In genomic region chr12:124007356-124007755, GRCh38 we compare ENCODE assay signal across 15 cellular contexts.
"Had no signal": no experiment of that assay in that cellular context is flagged by ENCODE, and none has a peak within 500 bp of the region (broad histone marks: within the 10 kb centered on the region; RNA-seq: fewer than 3 reads in every experiment).

No MANE protein-coding gene starts in this region.

- H3K27ac ChIP-seq: adrenal gland, stomach, thoracic aorta had no signal

- DNase-seq: activated CD4-positive, alpha-beta memory T cell treated with anti-CD3 and anti-CD28 coated beads, Interleukin-2, amount 10 ng/mL, durations not matched to agents 7 days and 5 days; activated CD8-positive, alpha-beta memory T cell treated with anti-CD3 and anti-CD28 coated beads, Interleukin-2, amount 50 U/mL, for 4 hours; left cardiac atrium; mucosa of descending colon; SK-N-SH; stomach had no signal

- H3K27me3 ChIP-seq: adrenal gland, stomach had no signal

- H3K9me2 ChIP-seq: SK-N-SH had no signal

- H3K9me3 ChIP-seq: adrenal gland, mucosa of descending colon, SK-N-SH, stomach, thoracic aorta had no signal

- H3K27me3 Mint-ChIP-seq: activated CD4-positive, alpha-beta memory T cell treated with anti-CD3 and anti-CD28 coated beads, Interleukin-2, amount 10 ng/mL, durations not matched to agents 7 days and 5 days; activated CD4-positive, alpha-beta T cell treated with anti-CD3 and anti-CD28 coated beads for 36 hours; central memory CD8-positive, alpha-beta T cell; dendritic cell treated with granulocyte-macrophage colony-stimulating factor and Interleukin-4, amounts not matched to agents 40 ng/mL and 50 ng/mL, for 4 days; natural killer cell treated with Interleukin-12 subunit alpha and Interleukin-12 subunit beta and Interleukin-15 and Interleukin-18, amount 100 ng/mL, for 72 hours had no signal

- H3K4me3 Mint-ChIP-seq: activated CD4-positive, alpha-beta memory T cell treated with anti-CD3 and anti-CD28 coated beads, Interleukin-2, amount 10 ng/mL, durations not matched to agents 7 days and 5 days; central memory CD8-positive, alpha-beta T cell; dendritic cell treated with granulocyte-macrophage colony-stimulating factor and Interleukin-4, amounts not matched to agents 40 ng/mL and 50 ng/mL, for 4 days; natural killer cell treated with Interleukin-12 subunit alpha and Interleukin-12 subunit beta and Interleukin-15 and Interleukin-18, amount 100 ng/mL, for 72 hours had no signal

- H3K4me2 ChIP-seq: SK-N-SH had no signal

- H3K4me3 ChIP-seq: adrenal gland, lung, mucosa of descending colon, stomach, thoracic aorta had no signal

- ATAC-seq: left cardiac atrium; mucosa of descending colon; natural killer cell treated with Interleukin-12 subunit alpha and Interleukin-12 subunit beta and Interleukin-15 and Interleukin-18, amount 100 ng/mL, for 72 hours had no signal

- H3K9me3 Mint-ChIP-seq: activated CD4-positive, alpha-beta memory T cell treated with anti-CD3 and anti-CD28 coated beads, Interleukin-2, amount 10 ng/mL, durations not matched to agents 7 days and 5 days; activated naive CD4-positive, alpha-beta T cell treated with anti-CD3 and anti-CD28 coated beads for 36 hours; activated T-helper 1 cell treated with anti-CD3 and anti-CD28 coated beads, Interleukin-12 subunit alpha, Interleukin-12 subunit beta, Interleukin-2, Interleukin-4 antibody, amounts not matched to agents 30 ng/mL and 10 ng/mL and 1 ng/mL, durations not matched to agents 14 hours and 24 hours and 36 hours; central memory CD8-positive, alpha-beta T cell; dendritic cell treated with granulocyte-macrophage colony-stimulating factor and Interleukin-4, amounts not matched to agents 40 ng/mL and 50 ng/mL, for 4 days; natural killer cell treated with Interleukin-12 subunit alpha and Interleukin-12 subunit beta and Interleukin-15 and Interleukin-18, amount 100 ng/mL, for 72 hours had no signal
